Comparison of ENCODE assay signal across 1 cellular context in the genomic region with DNA sequence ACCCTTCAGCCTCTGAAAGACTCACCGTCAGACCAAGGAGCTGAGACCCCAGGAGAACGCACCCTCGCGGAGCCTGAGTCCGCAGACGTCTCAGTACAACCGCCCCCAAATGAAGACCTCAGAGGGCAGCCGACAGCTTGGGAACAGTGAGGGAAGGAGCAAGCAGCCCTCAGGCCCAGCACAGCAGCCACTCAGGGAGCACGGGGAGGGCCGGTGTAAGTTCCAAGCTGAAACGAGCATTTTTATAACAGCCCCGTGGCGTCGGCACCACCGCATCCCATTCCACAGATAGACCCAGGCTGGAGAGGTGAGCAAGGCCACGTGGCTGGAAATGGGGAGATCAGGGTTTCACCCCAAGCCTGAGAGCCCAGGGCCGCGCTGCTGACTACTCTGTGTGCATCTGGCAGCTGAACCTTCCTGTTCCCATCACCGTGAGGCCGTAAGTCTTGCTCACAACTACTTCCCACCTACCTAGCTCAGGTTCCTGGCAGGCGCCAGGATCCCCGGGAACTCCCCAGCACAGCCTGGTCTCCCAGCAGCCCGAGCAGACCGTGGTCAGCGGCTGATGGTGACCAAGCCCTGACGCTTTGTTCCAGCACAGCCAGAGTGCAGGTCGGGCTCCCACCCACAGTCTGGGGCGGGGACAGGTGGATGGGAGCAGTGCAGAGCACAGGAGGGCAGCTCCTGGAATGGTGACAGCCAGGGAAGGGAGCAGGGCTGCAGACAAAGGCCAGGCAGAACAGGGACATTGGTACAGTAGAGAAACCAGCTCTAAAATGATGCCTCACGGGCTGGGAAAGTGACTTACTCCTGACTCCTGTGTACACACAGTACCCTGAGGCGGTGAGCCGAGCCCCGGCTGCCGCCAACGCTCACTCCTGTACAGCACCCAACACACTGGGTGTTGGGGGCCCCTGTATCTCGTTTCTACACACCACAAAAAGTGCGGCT.
TF ChIP-seq lines count a peak whose summit lies in the region.

No MANE protein-coding gene starts in this region.

TF ChIP-seq in GM23338, 12 proteins besides CTCF, POLR2A, EP300 and RAD21 (continued from another document):
- TF ChIP-seq, protein P1, sequence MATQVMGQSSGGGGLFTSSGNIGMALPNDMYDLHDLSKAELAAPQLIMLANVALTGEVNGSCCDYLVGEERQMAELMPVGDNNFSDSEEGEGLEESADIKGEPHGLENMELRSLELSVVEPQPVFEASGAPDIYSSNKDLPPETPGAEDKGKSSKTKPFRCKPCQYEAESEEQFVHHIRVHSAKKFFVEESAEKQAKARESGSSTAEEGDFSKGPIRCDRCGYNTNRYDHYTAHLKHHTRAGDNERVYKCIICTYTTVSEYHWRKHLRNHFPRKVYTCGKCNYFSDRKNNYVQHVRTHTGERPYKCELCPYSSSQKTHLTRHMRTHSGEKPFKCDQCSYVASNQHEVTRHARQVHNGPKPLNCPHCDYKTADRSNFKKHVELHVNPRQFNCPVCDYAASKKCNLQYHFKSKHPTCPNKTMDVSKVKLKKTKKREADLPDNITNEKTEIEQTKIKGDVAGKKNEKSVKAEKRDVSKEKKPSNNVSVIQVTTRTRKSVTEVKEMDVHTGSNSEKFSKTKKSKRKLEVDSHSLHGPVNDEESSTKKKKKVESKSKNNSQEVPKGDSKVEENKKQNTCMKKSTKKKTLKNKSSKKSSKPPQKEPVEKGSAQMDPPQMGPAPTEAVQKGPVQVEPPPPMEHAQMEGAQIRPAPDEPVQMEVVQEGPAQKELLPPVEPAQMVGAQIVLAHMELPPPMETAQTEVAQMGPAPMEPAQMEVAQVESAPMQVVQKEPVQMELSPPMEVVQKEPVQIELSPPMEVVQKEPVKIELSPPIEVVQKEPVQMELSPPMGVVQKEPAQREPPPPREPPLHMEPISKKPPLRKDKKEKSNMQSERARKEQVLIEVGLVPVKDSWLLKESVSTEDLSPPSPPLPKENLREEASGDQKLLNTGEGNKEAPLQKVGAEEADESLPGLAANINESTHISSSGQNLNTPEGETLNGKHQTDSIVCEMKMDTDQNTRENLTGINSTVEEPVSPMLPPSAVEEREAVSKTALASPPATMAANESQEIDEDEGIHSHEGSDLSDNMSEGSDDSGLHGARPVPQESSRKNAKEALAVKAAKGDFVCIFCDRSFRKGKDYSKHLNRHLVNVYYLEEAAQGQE (IDR thresholded peaks at IDR 0.05; ENCODE audit: unreplicated experiment): no peak
- TF ChIP-seq STAT1 (IDR thresholded peaks at IDR 0.05; ENCODE audit: unreplicated experiment): no peak
